ENCODE assay signal across 4 cellular contexts in the genomic region with DNA sequence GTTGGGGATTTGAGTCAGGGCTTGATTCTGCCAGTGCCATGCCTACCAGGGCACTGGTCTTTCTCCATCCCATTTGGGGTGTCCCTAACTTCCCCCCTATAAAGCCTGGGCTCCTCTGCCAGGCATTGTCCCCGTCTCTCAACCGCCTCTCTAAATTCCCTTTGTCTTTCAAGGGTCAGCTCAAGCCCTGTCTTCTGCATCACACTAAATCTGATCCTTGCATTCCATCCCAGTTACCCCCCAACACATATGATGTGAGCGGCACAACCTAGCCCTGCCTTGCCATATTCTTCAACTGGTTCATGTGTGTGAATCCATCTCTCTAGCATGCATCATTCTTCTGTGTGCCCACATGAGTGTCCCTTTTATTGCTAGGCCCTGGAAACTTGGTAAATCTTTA.
"Had no signal": no experiment of that assay in that cellular context is flagged by ENCODE, and none has a peak within 500 bp of the region (broad histone marks: within the 10 kb centered on the region; RNA-seq: fewer than 3 reads in every experiment).

No MANE protein-coding gene starts in this region.

- H3K27ac Mint-ChIP-seq: IgD-negative memory B cell had no signal

- DNase-seq: IMR-90 had no signal

- H3K27me3 Mint-ChIP-seq: IgD-negative memory B cell had no signal

- H3K4me1 Mint-ChIP-seq: IgD-negative memory B cell had no signal

- H3K4me3 Mint-ChIP-seq: IgD-negative memory B cell had no signal

- H3K4me3 ChIP-seq: K562 had no signal

- H3K27ac ChIP-seq: HL-60 had no signal
